In the genomic region with DNA sequence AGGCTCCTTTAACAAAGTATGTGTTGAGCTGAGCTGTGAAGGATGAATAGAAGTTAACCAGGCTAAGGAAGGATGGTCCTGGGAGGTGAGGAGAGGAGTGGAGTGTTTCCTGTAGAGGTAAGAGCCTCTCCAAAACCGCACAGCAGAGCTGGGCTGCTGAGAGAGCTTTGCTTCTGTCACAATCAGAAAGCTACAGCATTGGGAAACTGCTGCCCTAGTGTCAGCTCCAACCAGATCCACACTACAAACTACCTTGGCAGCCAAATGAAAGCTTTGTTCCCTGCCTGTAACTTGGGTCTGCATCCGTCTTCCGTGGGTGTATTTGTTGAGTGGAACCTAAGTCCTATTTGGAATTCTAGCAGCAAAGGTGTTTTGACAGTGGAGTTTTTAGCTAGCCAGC, we compare ENCODE assay signal across 24 cellular contexts.
DNase-seq lines count a peak whose midpoint lies in the region; ATAC-seq and TF ChIP-seq lines count a peak whose summit lies in the region.
"Had no signal": no experiment of that assay in that cellular context is flagged by ENCODE, and none has a peak within 500 bp of the region (broad histone marks: within the 10 kb centered on the region; RNA-seq: fewer than 3 reads in every experiment).

No MANE protein-coding gene starts in this region.

- ATAC-seq in heart left ventricle (peak; percentile 11 to 42 (median 22)), GM19351 (IDR thresholded peaks at IDR 0.05; ENCODE audit: unreplicated experiment) (no peak), GM18907 (IDR thresholded peaks at IDR 0.05; ENCODE audit: unreplicated experiment) (no peak)
- ATAC-seq: activated CD4-positive, alpha-beta T cell treated with anti-CD3 and anti-CD28 coated beads for 36 hours; K562; psoas muscle had no signal

- H3K4me3 ChIP-seq in heart left ventricle (no peak overlapping the region), vagina (no peak overlapping the region)
- H3K4me3 ChIP-seq: esophagus squamous epithelium, K562, psoas muscle, SK-N-MC, suprapubic skin had no signal

- H3K4me1 ChIP-seq in heart left ventricle (peaks cover 0 to 12% (median 0%) of the 10 kb centered on the region in 12 donors), vagina (no peaks in the 10 kb centered on the region)
- H3K4me1 ChIP-seq: esophagus squamous epithelium, psoas muscle, suprapubic skin had no signal

- H3K27me3 ChIP-seq in heart left ventricle, result peaks cover 0 to 35% (median 0%) of the 10 kb centered on the region in 9 donors
- no peaks in the 10 kb centered on the region for H3K27me3 ChIP-seq in vagina
- H3K27me3 ChIP-seq: esophagus squamous epithelium, neutrophil, suprapubic skin had no signal

- H3K36me3 Mint-ChIP-seq in CD14-positive monocyte, result peaks cover 3 to 12% of the 10 kb centered on the region in 2 donors

- H3K9me3 Mint-ChIP-seq in CD14-positive monocyte, result peaks cover 0 to 2% (median 0%) of the 10 kb centered on the region in 7 donors
- H3K9me3 Mint-ChIP-seq: brain; T-helper 1 cell treated with Interleukin-12 subunit alpha and Interleukin-12 subunit beta and Interleukin-4 antibody, amounts not matched to agents 30 μg/mL and 1 μg/mL, for 36 hours had no signal

- TF ChIP-seq CTCF in CD14-positive monocyte (IDR thresholded peaks at IDR 0.05) (no peak), heart left ventricle (IDR thresholded peaks at IDR 0.05) (no peak), vagina (IDR thresholded peaks at IDR 0.05) (no peak)

- peak overlapping the region in 1 of 2 donors; percentile 37 for H3K4me3 Mint-ChIP-seq in CD14-positive monocyte
- H3K4me3 Mint-ChIP-seq: activated CD4-positive, alpha-beta T cell treated with anti-CD3 and anti-CD28 coated beads for 36 hours; brain; endodermal cell; T-helper 1 cell treated with Interleukin-12 subunit alpha and Interleukin-12 subunit beta and Interleukin-4 antibody, amounts not matched to agents 30 μg/mL and 1 μg/mL, for 36 hours had no signal

- TF ChIP-seq POLR2A in heart left ventricle (IDR thresholded peaks at IDR 0.05) (no peak), vagina (IDR thresholded peaks at IDR 0.05) (no peak)

- H3K27me3 Mint-ChIP-seq in CD14-positive monocyte (ENCODE audit: low read depth in 3 of 3), result peaks cover 0 to 21% (median 0%) of the 10 kb centered on the region in 3 donors
- H3K27me3 Mint-ChIP-seq: activated CD4-positive, alpha-beta T cell treated with anti-CD3 and anti-CD28 coated beads for 36 hours; brain had no signal

- DNase-seq in CD14-positive monocyte (ENCODE audit: low spot score) (no peak), NCI-H510A treated with DMSO at 0.1 percent for 48 hours (lab: John Stamatoyannopoulos, UW) (peak; percentile 29), heart left ventricle (no peak), occipital lobe (lab: John Stamatoyannopoulos, UW) (peak; percentile 14), vagina (ENCODE audit: extremely low spot score in 2 of 2) (no peak), SHP77 (lab: John Stamatoyannopoulos, UW) (no peak)
- DNase-seq: activated CD4-positive, alpha-beta T cell treated with anti-CD3 and anti-CD28 coated beads for 36 hours; activated gamma-delta T cell; activated T-cell treated with anti-CD3 and anti-CD28 coated beads, Interleukin-2, amount 50 U/mL, for 1 hour; endodermal cell; esophagus squamous epithelium; NCI-H1436 treated with DMSO at 0.1 percent for 48 hours; NCI-H524; psoas muscle; small intestine; stimulated activated CD4-positive, alpha-beta T cell treated with anti-CD3 and anti-CD28 coated beads, Interleukin-1b, Interleukin-23, amount 100 ng/mL, for 48 hours had no signal

- intact Hi-C loops in CD14-positive monocyte (cut with micrococcal nuclease), result no loop called here
- intact Hi-C loops in heart left ventricle (cut with DNase I), result no loop called here
- intact Hi-C loops in vagina (cut with DNase I), result no loop called here

- peaks cover 41% of the 10 kb centered on the region for H3K4me1 Mint-ChIP-seq in CD14-positive monocyte
- H3K4me1 Mint-ChIP-seq: endodermal cell had no signal

- H3K36me3 ChIP-seq in heart left ventricle, result no peaks in the 10 kb centered on the region
- no peaks in the 10 kb centered on the region for H3K36me3 ChIP-seq in vagina
- H3K36me3 ChIP-seq: esophagus squamous epithelium, suprapubic skin had no signal

- 47 to 80% (median 68%) methylated on average over 3 of the region's 3 CpGs for WGBS in heart left ventricle, 4 donors

- H3K27ac Mint-ChIP-seq in CD14-positive monocyte, result peak overlapping the region in 5 of 7 donors; percentile 7 to 78 (median 60)
- H3K27ac Mint-ChIP-seq: activated CD4-positive, alpha-beta T cell treated with anti-CD3 and anti-CD28 coated beads for 36 hours; endodermal cell; T-helper 1 cell treated with Interleukin-12 subunit alpha and Interleukin-12 subunit beta and Interleukin-4 antibody, amounts not matched to agents 30 μg/mL and 1 μg/mL, for 36 hours had no signal

- H3K9me3 ChIP-seq in heart left ventricle (no peaks in the 10 kb centered on the region), vagina (no peaks in the 10 kb centered on the region)
- H3K9me3 ChIP-seq: esophagus squamous epithelium, neutrophil, psoas muscle, suprapubic skin had no signal

- H3K27ac ChIP-seq in heart left ventricle (peak overlapping the region in 2 of 12 donors; percentile 19 to 47), vagina (no peak overlapping the region)
- H3K27ac ChIP-seq: neutrophil, psoas muscle, SK-N-MC, suprapubic skin had no signal

Comparison
In these comparisons a context has a peak if more than half of its experiments do, and no peak if none do; other contexts are left out.
1. DNase-seq: peak in NCI-H510A treated with DMSO at 0.1 percent for 48 hours (single experiment) and occipital lobe (single experiment); none in CD14-positive monocyte (single experiment), heart left ventricle (0 of 5), vagina (0 of 2) and SHP77 (0 of 2).
2. ATAC-seq: peak in heart left ventricle (4 of 4); none in GM19351 (single experiment) and GM18907 (single experiment).